ENCODE assay signal across 17 cellular contexts in genomic region chr21:31503939-31504338, GRCh38.
DNase-seq lines count a peak whose midpoint lies in the region; ATAC-seq, FAIRE-seq and TF ChIP-seq lines count a peak whose summit lies in the region.
"Had no signal": no experiment of that assay in that cellular context is flagged by ENCODE, and none has a peak within 500 bp of the region (broad histone marks: within the 10 kb centered on the region; RNA-seq: fewer than 3 reads in every experiment).

No MANE protein-coding gene starts in this region.

- H3K4me2 ChIP-seq in mammary epithelial cell (ENCODE audit: insufficient read depth, low read depth, low read length): no peak overlapping the region
- peak overlapping the region; percentile 42 for H3K4me2 ChIP-seq in keratinocyte (ENCODE audit: control insufficient read depth, extremely low read depth, insufficient read depth, low read depth, low read length)
- H3K4me2 ChIP-seq: BLaER1 treated with 17β-estradiol and CSF1 and Interleukin-3, amounts not matched to agents 10 nM and 100 nM had no signal

- H4K20me1 ChIP-seq in mammary epithelial cell (ENCODE audit: insufficient read depth, low read length) (no peaks in the 10 kb centered on the region), keratinocyte (ENCODE audit: control insufficient read depth, extremely low read depth, insufficient read depth, low read length) (no peaks in the 10 kb centered on the region)

- in situ Hi-C loops in mammary epithelial cell (cut with MboI; ENCODE audit: low sequenced_read_pairs in 2 of 2): no loop called here

- H3K9me3 ChIP-seq in mammary epithelial cell (replicated peaks; ENCODE audit: insufficient read depth, low read length): no peaks in the 10 kb centered on the region
- H3K9me3 ChIP-seq in breast epithelium: no peaks in the 10 kb centered on the region
- H3K9me3 ChIP-seq in keratinocyte (ENCODE audit: control insufficient read depth, low read depth, low read length): no peaks in the 10 kb centered on the region
- no peaks in the 10 kb centered on the region for H3K9me3 ChIP-seq in right cardiac atrium (ENCODE audit: control insufficient read depth, low read length)
- H3K9me3 ChIP-seq: BLaER1 treated with 17β-estradiol and CSF1 and Interleukin-3, amounts not matched to agents 10 nM and 100 nM had no signal

- H2AFZ ChIP-seq in mammary epithelial cell (ENCODE audit: low read depth, low read length) (no peak overlapping the region), keratinocyte (ENCODE audit: control insufficient read depth, low read length) (no peak overlapping the region)
- H2AFZ ChIP-seq: GM23248 had no signal

- TF ChIP-seq POLR2A in breast epithelium (IDR thresholded peaks at IDR 0.05): no peak

- 0% methylated on average over 3 of the region's 3 CpGs for WGBS in mammary epithelial cell (ENCODE audit: low coverage, missing lambda C conversion rate)
- WGBS in right cardiac atrium: 97% methylated on average over 3 of the region's 3 CpGs

- intact Hi-C loops in mammary epithelial cell (cut with micrococcal nuclease) (loop anchor here (10.0 kb wide), 1 partner anchor 61 kb away; no protein-coding TSS in a partner anchor), breast epithelium (cut with DNase I; ENCODE audit: low total_unique reads) (no loop called here), left cardiac atrium (cut with DNase I) (no loop called here), right cardiac atrium (cut with DNase I) (no loop called here)

- dilution Hi-C loops in mammary epithelial cell (cut with HindIII; ENCODE audit: low sequenced_read_pairs) (no loop called here), keratinocyte (cut with MboI; ENCODE audit: extremely low pct_ligation_motif_present, low sequenced_read_pairs) (no loop called here)

- TF ChIP-seq CTCF in mammary epithelial cell (conservative IDR thresholded peaks at IDR 0.05 in 1 of 2, IDR thresholded peaks at IDR 0.05 in 1 of 2; ENCODE audit: extremely low read depth in 1 of 2, insufficient read depth in 1 of 2, low read depth in 1 of 2, low read length in 2 of 2) (no peak), breast epithelium (IDR thresholded peaks at IDR 0.05) (no peak), keratinocyte (optimal IDR thresholded peaks at IDR 0.05 in 1 of 3, IDR thresholded peaks at IDR 0.05 in 1 of 3, conservative IDR thresholded peaks at IDR 0.05 in 1 of 3; ENCODE audit: extremely low read depth in 1 of 3, insufficient read depth in 2 of 3, low read length in 3 of 3) (no peak)

- H3K27me3 ChIP-seq in mammary epithelial cell (ENCODE audit: insufficient read depth, low read length) (no peaks in the 10 kb centered on the region), breast epithelium (no peaks in the 10 kb centered on the region), keratinocyte (ENCODE audit: control insufficient read depth, extremely low read depth, insufficient read depth, low read length) (no peaks in the 10 kb centered on the region), right cardiac atrium (ENCODE audit: control insufficient read depth, insufficient read depth) (no peaks in the 10 kb centered on the region)
- H3K27me3 ChIP-seq: BLaER1 treated with 17β-estradiol and CSF1 and Interleukin-3, amounts not matched to agents 10 nM and 100 nM had no signal

- peak; percentile 94 for FAIRE-seq in keratinocyte (lab: Jason Lieb, UNC)
- FAIRE-seq: GM18507, H54 had no signal

- H3K4me3 ChIP-seq in mammary epithelial cell (replicated peaks in 1 of 3; ENCODE audit: insufficient read depth in 1 of 3, low read depth in 2 of 3, low read length in 3 of 3): no peak overlapping the region
- H3K4me3 ChIP-seq in breast epithelium: no peak overlapping the region
- peak overlapping the region in 1 of 3 experiments; percentile 13 for H3K4me3 ChIP-seq in keratinocyte (ENCODE audit: control insufficient read depth in 2 of 3, extremely low read depth in 1 of 3, insufficient read depth in 2 of 3, low read depth in 1 of 3, low read length in 3 of 3)
- no peak overlapping the region for H3K4me3 ChIP-seq in right cardiac atrium (ENCODE audit: low read length)
- H3K4me3 ChIP-seq: BLaER1 treated with 17β-estradiol and CSF1 and Interleukin-3, amounts not matched to agents 10 nM and 100 nM; GM23248 had no signal

- no peaks in the 10 kb centered on the region for H3K36me3 ChIP-seq in mammary epithelial cell (ENCODE audit: insufficient read depth, low read length)
- no peaks in the 10 kb centered on the region for H3K36me3 ChIP-seq in breast epithelium
- no peaks in the 10 kb centered on the region for H3K36me3 ChIP-seq in keratinocyte (ENCODE audit: control insufficient read depth in 2 of 2, extremely low read depth in 1 of 2, insufficient read depth in 2 of 2, low read length in 2 of 2)
- H3K36me3 ChIP-seq: BLaER1 treated with 17β-estradiol and CSF1 and Interleukin-3, amounts not matched to agents 10 nM and 100 nM had no signal

- no peak for ATAC-seq in HG02610 (IDR thresholded peaks at IDR 0.05; ENCODE audit: unreplicated experiment)
- ATAC-seq in left cardiac atrium: no peak
- ATAC-seq in right cardiac atrium: no peak
- ATAC-seq: HCT116 had no signal

- CTCF ChIA-PET in mammary epithelial cell (lab: Charles Lee; ENCODE audit: low non-redundant PET): no interaction called here

- H3K9me1 ChIP-seq in keratinocyte (ENCODE audit: control insufficient read depth, extremely low read depth, insufficient read depth, low read length): peaks cover 3% of the 10 kb centered on the region

- H3K9ac ChIP-seq in mammary epithelial cell (ENCODE audit: insufficient read depth, low read length) (no peak overlapping the region), keratinocyte (ENCODE audit: control insufficient read depth, extremely low read depth, insufficient read depth, low read length) (no peak overlapping the region)
- H3K9ac ChIP-seq: BLaER1 treated with 17β-estradiol and CSF1 and Interleukin-3, amounts not matched to agents 10 nM and 100 nM; GM23248 had no signal

- no TSS peak for BruUV-seq in mammary epithelial cell (replicated peaks; lab: Mats Ljungman, UMichigan)

- H3K79me2 ChIP-seq in mammary epithelial cell (ENCODE audit: insufficient read depth, low read length) (no peaks in the 10 kb centered on the region), keratinocyte (ENCODE audit: control insufficient read depth, insufficient read depth, low read length) (no peaks in the 10 kb centered on the region)

- peaks cover 8% of the 10 kb centered on the region for H3K4me1 ChIP-seq in mammary epithelial cell (ENCODE audit: insufficient read depth, low read length)
- H3K4me1 ChIP-seq in breast epithelium: no peaks in the 10 kb centered on the region
- peaks cover 29% of the 10 kb centered on the region for H3K4me1 ChIP-seq in keratinocyte (ENCODE audit: control insufficient read depth, extremely low read depth, insufficient read depth, low read length)
- H3K4me1 ChIP-seq in right cardiac atrium (ENCODE audit: control insufficient read depth, insufficient read depth, low read length): no peaks in the 10 kb centered on the region

- H3K27ac ChIP-seq in mammary epithelial cell (ENCODE audit: insufficient read depth, low read depth, low read length) (no peak overlapping the region), breast epithelium (no peak overlapping the region), epithelial cell of prostate (no peak overlapping the region), keratinocyte (ENCODE audit: control insufficient read depth, insufficient read depth, low read length) (peak overlapping the region; percentile 25), right cardiac atrium (ENCODE audit: low read length) (no peak overlapping the region)
- H3K27ac ChIP-seq: BLaER1 treated with 17β-estradiol and CSF1 and Interleukin-3, amounts not matched to agents 10 nM and 100 nM; GM23248 had no signal

- DNase-seq in mammary epithelial cell (peak; percentile 77), breast epithelium (ENCODE audit: low spot score in 2 of 2) (no peak), epithelial cell of prostate (ENCODE audit: low read depth, low spot score) (peak; percentile 65), keratinocyte (ENCODE audit: low read depth, low spot score) (peak; percentile 40), ureter (ENCODE audit: low spot score) (peak; percentile 64), left cardiac atrium (no peak), right cardiac atrium (no peak)
- DNase-seq: 8988T; AML-193; CD4-positive, CD25-positive, alpha-beta regulatory T cell; DMS53; GM23248 had no signal

Comparison
In these comparisons a context has a peak if more than half of its experiments do, and no peak if none do; other contexts are left out.
1. DNase-seq: peak in mammary epithelial cell (single experiment), epithelial cell of prostate (single experiment), keratinocyte (single experiment) and ureter (single experiment); none in breast epithelium (0 of 2), left cardiac atrium (single experiment) and right cardiac atrium (0 of 3).